1 cellular context compared by ENCODE assay signal in genomic region chr9:97697837-97698236, GRCh38.
TF ChIP-seq lines count a peak whose summit lies in the region.

No MANE protein-coding gene starts in this region.

TF ChIP-seq in GM23338, 12 proteins besides CTCF, POLR2A, EP300 and RAD21 (continued from another document):
- TF ChIP-seq ETS1 (IDR thresholded peaks at IDR 0.05): no peak
- no peak for TF ChIP-seq EZH2phosphoT487 (IDR thresholded peaks at IDR 0.05; ENCODE audit: unreplicated experiment)
- no peak for TF ChIP-seq NANOG (IDR thresholded peaks at IDR 0.05; ENCODE audit: borderline replicate concordance)
- TF ChIP-seq, protein P1, sequence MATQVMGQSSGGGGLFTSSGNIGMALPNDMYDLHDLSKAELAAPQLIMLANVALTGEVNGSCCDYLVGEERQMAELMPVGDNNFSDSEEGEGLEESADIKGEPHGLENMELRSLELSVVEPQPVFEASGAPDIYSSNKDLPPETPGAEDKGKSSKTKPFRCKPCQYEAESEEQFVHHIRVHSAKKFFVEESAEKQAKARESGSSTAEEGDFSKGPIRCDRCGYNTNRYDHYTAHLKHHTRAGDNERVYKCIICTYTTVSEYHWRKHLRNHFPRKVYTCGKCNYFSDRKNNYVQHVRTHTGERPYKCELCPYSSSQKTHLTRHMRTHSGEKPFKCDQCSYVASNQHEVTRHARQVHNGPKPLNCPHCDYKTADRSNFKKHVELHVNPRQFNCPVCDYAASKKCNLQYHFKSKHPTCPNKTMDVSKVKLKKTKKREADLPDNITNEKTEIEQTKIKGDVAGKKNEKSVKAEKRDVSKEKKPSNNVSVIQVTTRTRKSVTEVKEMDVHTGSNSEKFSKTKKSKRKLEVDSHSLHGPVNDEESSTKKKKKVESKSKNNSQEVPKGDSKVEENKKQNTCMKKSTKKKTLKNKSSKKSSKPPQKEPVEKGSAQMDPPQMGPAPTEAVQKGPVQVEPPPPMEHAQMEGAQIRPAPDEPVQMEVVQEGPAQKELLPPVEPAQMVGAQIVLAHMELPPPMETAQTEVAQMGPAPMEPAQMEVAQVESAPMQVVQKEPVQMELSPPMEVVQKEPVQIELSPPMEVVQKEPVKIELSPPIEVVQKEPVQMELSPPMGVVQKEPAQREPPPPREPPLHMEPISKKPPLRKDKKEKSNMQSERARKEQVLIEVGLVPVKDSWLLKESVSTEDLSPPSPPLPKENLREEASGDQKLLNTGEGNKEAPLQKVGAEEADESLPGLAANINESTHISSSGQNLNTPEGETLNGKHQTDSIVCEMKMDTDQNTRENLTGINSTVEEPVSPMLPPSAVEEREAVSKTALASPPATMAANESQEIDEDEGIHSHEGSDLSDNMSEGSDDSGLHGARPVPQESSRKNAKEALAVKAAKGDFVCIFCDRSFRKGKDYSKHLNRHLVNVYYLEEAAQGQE (IDR thresholded peaks at IDR 0.05; ENCODE audit: unreplicated experiment): no peak
